Comparison of ENCODE assay signal across 10 cellular contexts in the genomic region with DNA sequence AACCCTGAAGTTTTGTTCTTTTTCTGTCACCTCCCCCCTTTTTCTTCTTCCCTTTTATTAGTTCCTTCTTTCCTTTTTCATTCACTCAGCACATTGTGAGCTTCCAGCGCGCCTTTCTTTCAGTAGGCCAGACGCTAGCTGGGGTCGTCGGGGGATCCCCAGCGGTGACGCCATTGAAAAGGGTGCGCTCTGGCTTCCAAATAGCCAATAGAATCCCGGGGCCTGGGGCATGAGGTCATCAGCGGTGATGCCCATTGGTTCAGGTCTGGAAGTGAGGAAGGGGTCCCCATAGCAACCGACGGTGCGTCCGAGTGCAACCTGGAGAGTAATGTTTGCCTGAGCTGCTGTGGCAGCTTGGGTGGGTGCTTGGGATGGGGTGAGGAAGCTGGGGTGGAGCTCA. TPM values are rescaled to one million over a fixed set of nuclear protein-coding genes. Genes with fewer than 3 reads are reported as not detected.
DNase-seq lines count a peak whose midpoint lies in the region; ATAC-seq and TF ChIP-seq lines count a peak whose summit lies in the region.
"Had no signal": no experiment of that assay in that cellular context is flagged by ENCODE, and none has a peak within 500 bp of the region (broad histone marks: within the 10 kb centered on the region; RNA-seq: fewer than 3 reads in every experiment).

No MANE protein-coding gene starts in this region.

- DNase-seq in SHP77 (lab: John Stamatoyannopoulos, UW): peak; percentile 31 to 48
- DNase-seq in SHP77 treated with DMSO at 0.1 percent for 48 hours (lab: John Stamatoyannopoulos, UW): no peak
- no peak for DNase-seq in PC-3
- DNase-seq in stimulated activated effector memory CD8-positive, alpha-beta T cell treated with anti-CD3 and anti-CD28 coated beads, Interleukin-12 subunit alpha, Interleukin-12 subunit beta, amount 100 ng/mL, for 72 hours (ENCODE audit: low spot score in 2 of 2): no peak
- no peak for DNase-seq in Ammon's horn (ENCODE audit: low spot score)
- no peak for DNase-seq in GM10266 (ENCODE audit: extremely low spot score)

- no peak overlapping the region for H2AFZ ChIP-seq in PC-3 (ENCODE audit: low read length)

- no peak for TF ChIP-seq CTCF in PC-3 (conservative IDR thresholded peaks at IDR 0.05; ENCODE audit: low read depth, low read length)
- no peak for TF ChIP-seq CTCF in GM10266 (IDR thresholded peaks at IDR 0.05; ENCODE audit: control insufficient read depth, insufficient read depth, low read depth, missing control alignments)

- H4K20me1 ChIP-seq in PC-3 (ENCODE audit: low read length): no peaks in the 10 kb centered on the region

- POLR2A ChIA-PET in PC-3 (lab: Charles Lee; ENCODE audit: unreplicated experiment): no interaction called here

- H3K27ac ChIP-seq in PC-3 (ENCODE audit: low read length) (no peak overlapping the region), iPS-18a (ENCODE audit: low read length) (no peak overlapping the region)

- H3K4me3 ChIP-seq in PC-3 (ENCODE audit: low read length): no peak overlapping the region
- H3K4me3 ChIP-seq in iPS-18a (ENCODE audit: low read length): peak overlapping the region; percentile 68

- TSS peak; percentile 3 for BruUV-seq in PC-3 (replicated peaks; lab: Mats Ljungman, UMichigan)

- peaks cover 11% of the 10 kb centered on the region; the same call in 1 of the 2 replicates for H3K4me1 ChIP-seq in PC-3 (ENCODE audit: insufficient read depth, low read length)
- peaks cover 21% of the 10 kb centered on the region for H3K4me1 ChIP-seq in iPS-18a (ENCODE audit: control insufficient read depth, low read depth, low read length)

- H3K4me1 Mint-ChIP-seq in stimulated activated effector memory CD8-positive, alpha-beta T cell treated with anti-CD3 and anti-CD28 coated beads, Interleukin-12 subunit alpha, Interleukin-12 subunit beta, amount 100 ng/mL, for 72 hours: peaks cover 16% of the 10 kb centered on the region

- no peak for ATAC-seq in PC-3
- ATAC-seq in stimulated activated effector memory CD8-positive, alpha-beta T cell treated with anti-CD3 and anti-CD28 coated beads, Interleukin-12 subunit alpha, Interleukin-12 subunit beta, amount 100 ng/mL, for 72 hours: no peak
- no peak for ATAC-seq in HG02938 (IDR thresholded peaks at IDR 0.05; ENCODE audit: unreplicated experiment)

- H3K4me3 Mint-ChIP-seq in stimulated activated effector memory CD8-positive, alpha-beta T cell treated with anti-CD3 and anti-CD28 coated beads, Interleukin-12 subunit alpha, Interleukin-12 subunit beta, amount 100 ng/mL, for 72 hours: peak overlapping the region; percentile 39

- intact Hi-C loops in PC-3 (cut with micrococcal nuclease): no loop called here

- H3K79me2 ChIP-seq in PC-3 (ENCODE audit: low read length): no peaks in the 10 kb centered on the region

- H3K36me3 ChIP-seq in PC-3 (ENCODE audit: low read depth, low read length) (no peaks in the 10 kb centered on the region), iPS-18a (ENCODE audit: control insufficient read depth, low read depth, low read length) (peaks cover 12% of the 10 kb centered on the region)

- H3K9me3 ChIP-seq in PC-3 (ENCODE audit: low read length) (no peaks in the 10 kb centered on the region), iPS-18a (ENCODE audit: control insufficient read depth, low read depth, low read length) (no peaks in the 10 kb centered on the region)

- H3K9ac ChIP-seq in PC-3 (ENCODE audit: low read length) (no peak overlapping the region), iPS-18a (ENCODE audit: low read length) (peak overlapping the region; percentile 46)

- CTCF ChIA-PET in PC-3 (lab: Charles Lee): interaction anchor here (0.6 kb wide), 1 partner anchor 69 kb away, joined by 12 read pairs; a partner anchor contains a TSS

- H3K9me3 Mint-ChIP-seq in stimulated activated effector memory CD8-positive, alpha-beta T cell treated with anti-CD3 and anti-CD28 coated beads, Interleukin-12 subunit alpha, Interleukin-12 subunit beta, amount 100 ng/mL, for 72 hours: no peaks in the 10 kb centered on the region

- no peak overlapping the region for H3K27ac Mint-ChIP-seq in stimulated activated effector memory CD8-positive, alpha-beta T cell treated with anti-CD3 and anti-CD28 coated beads, Interleukin-12 subunit alpha, Interleukin-12 subunit beta, amount 100 ng/mL, for 72 hours

- no peaks in the 10 kb centered on the region for H3F3A ChIP-seq in PC-3 (ENCODE audit: low read length, unreplicated experiment)

- H3K27me3 ChIP-seq in PC-3 (ENCODE audit: low read length): no peaks in the 10 kb centered on the region
- peaks cover 26% of the 10 kb centered on the region for H3K27me3 ChIP-seq in iPS-18a (ENCODE audit: control insufficient read depth, insufficient read depth, low read length)

- no peaks in the 10 kb centered on the region for H3K9me2 ChIP-seq in PC-3 (replicated peaks; ENCODE audit: low read length)

- H3K4me2 ChIP-seq in PC-3 (ENCODE audit: low read length): no peak overlapping the region

- peaks cover 28% of the 10 kb centered on the region for H3K36me3 Mint-ChIP-seq in stimulated activated effector memory CD8-positive, alpha-beta T cell treated with anti-CD3 and anti-CD28 coated beads, Interleukin-12 subunit alpha, Interleukin-12 subunit beta, amount 100 ng/mL, for 72 hours

RNA-seq across cellular contexts. Expression of a gene that starts 6.9 kb away (rescaled TPM):
- total RNA-seq in PC-3 (2014; rRNA removed): 16.2 and 23.5 TPM in 2 replicates

RNA-seq across cellular contexts. Expression of a gene that starts 8.2 kb away (rescaled TPM):
- 36.7 and 37.4 TPM in 2 replicates for total RNA-seq in PC-3 (2014; rRNA removed)

RNA-seq across cellular contexts. Expression of a gene that starts 20.6 kb away (rescaled TPM):
- 334 and 384 TPM in 2 replicates for total RNA-seq in PC-3 (2014; rRNA removed)

RNA-seq across cellular contexts. Expression of a gene that starts 38.1 kb away (rescaled TPM):
- total RNA-seq in PC-3 (2014; rRNA removed): not detected in 2 replicates
- total RNA-seq: M059J, posterior vena cava had no signal

RNA-seq across cellular contexts. Expression of a gene that starts 38.1 kb away (rescaled TPM):
- 0.18 and 3.0 TPM in 2 replicates for total RNA-seq in PC-3 (2014; rRNA removed)
- total RNA-seq: M059J had no signal

Comparison
In these comparisons a context has a peak if more than half of its experiments do, and no peak if none do; other contexts are left out.
1. DNase-seq: peak in SHP77 (2 of 2); none in SHP77 treated with DMSO at 0.1 percent for 48 hours (single experiment), PC-3 (single experiment), stimulated activated effector memory CD8-positive, alpha-beta T cell treated with anti-CD3 and anti-CD28 coated beads, Interleukin-12 subunit alpha, Interleukin-12 subunit beta, amount 100 ng/mL, for 72 hours (0 of 2), Ammon's horn (single experiment) and GM10266 (single experiment).